Comparison of ENCODE assay signal across 27 cellular contexts in genomic region chr3:157705258-157705657, GRCh38.
"Had no signal": no experiment of that assay in that cellular context is flagged by ENCODE, and none has a peak within 500 bp of the region (broad histone marks: within the 10 kb centered on the region; RNA-seq: fewer than 3 reads in every experiment).

No MANE protein-coding gene starts in this region.

- H3K27ac Mint-ChIP-seq: natural killer cell; nephron; neural progenitor cell; progenitor cell of endocrine pancreas; stimulated activated effector memory CD8-positive, alpha-beta T cell treated with anti-CD3 and anti-CD28 coated beads, Interleukin-12 subunit alpha, Interleukin-12 subunit beta, amount 100 ng/mL, for 72 hours; stimulated activated naive B cell treated with anti-CD40 and anti-IgM and Interleukin-4, amounts not matched to agents 10 μg/mL and 1 μg/mL and 100 μg/mL, for 72 hours; stimulated activated naive CD8-positive, alpha-beta T cell treated with anti-CD3 and anti-CD28 coated beads, Interleukin-15, Interleukin-2, amounts not matched to agents 100 ng/mL and 50 ng/mL, for 24 hours had no signal

- H3K4me1 Mint-ChIP-seq: natural killer cell; nephron; stimulated activated effector memory CD8-positive, alpha-beta T cell treated with anti-CD3 and anti-CD28 coated beads, Interleukin-12 subunit alpha, Interleukin-12 subunit beta, amount 100 ng/mL, for 72 hours; stimulated activated naive B cell treated with anti-CD40 and anti-IgM and Interleukin-4, amounts not matched to agents 10 μg/mL and 1 μg/mL and 100 μg/mL, for 72 hours had no signal

- H3K36me3 Mint-ChIP-seq: natural killer cell; neural progenitor cell; stimulated activated effector memory CD8-positive, alpha-beta T cell treated with anti-CD3 and anti-CD28 coated beads, Interleukin-12 subunit alpha, Interleukin-12 subunit beta, amount 100 ng/mL, for 72 hours; stimulated activated naive B cell treated with anti-CD40 and anti-IgM and Interleukin-4, amounts not matched to agents 10 μg/mL and 1 μg/mL and 100 μg/mL, for 72 hours had no signal

- H3K4me3 ChIP-seq: neural progenitor cell, ovary, psoas muscle, right lobe of liver, sigmoid colon, stomach, thoracic aorta, thyroid gland, tibial nerve, upper lobe of left lung, vagina had no signal

- H3K9me3 ChIP-seq: ovary, psoas muscle, right lobe of liver, sigmoid colon, stomach, thoracic aorta, thyroid gland, upper lobe of left lung, vagina had no signal

- H3K79me2 ChIP-seq: parathyroid adenoma had no signal

- H3K4me1 ChIP-seq: neural progenitor cell, parathyroid adenoma, psoas muscle, right lobe of liver, sigmoid colon, stomach, thyroid gland, tibial nerve, upper lobe of left lung, vagina had no signal

- H3K27me3 Mint-ChIP-seq: progenitor cell of endocrine pancreas; stimulated activated naive B cell treated with anti-CD40 and anti-IgM and Interleukin-4, amounts not matched to agents 10 μg/mL and 1 μg/mL and 100 μg/mL, for 72 hours; stimulated activated naive CD8-positive, alpha-beta T cell treated with anti-CD3 and anti-CD28 coated beads, Interleukin-15, Interleukin-2, amounts not matched to agents 100 ng/mL and 50 ng/mL, for 24 hours had no signal

- H3K9ac ChIP-seq: neural progenitor cell, parathyroid adenoma had no signal

- H3K4me2 ChIP-seq: neural progenitor cell had no signal

- H3K27ac ChIP-seq: neural progenitor cell, ovary, parathyroid adenoma, psoas muscle, right lobe of liver, sigmoid colon, stomach, thoracic aorta, thyroid gland, tibial nerve, upper lobe of left lung, vagina had no signal

- H2AFZ ChIP-seq: neural progenitor cell, parathyroid adenoma had no signal

- H3K9me3 Mint-ChIP-seq: nephron; neural progenitor cell; stimulated activated effector memory CD8-positive, alpha-beta T cell treated with anti-CD3 and anti-CD28 coated beads, Interleukin-12 subunit alpha, Interleukin-12 subunit beta, amount 100 ng/mL, for 72 hours; stimulated activated naive B cell treated with anti-CD40 and anti-IgM and Interleukin-4, amounts not matched to agents 10 μg/mL and 1 μg/mL and 100 μg/mL, for 72 hours had no signal

- H3K27me3 ChIP-seq: neural progenitor cell, ovary, right lobe of liver, sigmoid colon, stomach, thyroid gland, tibial nerve, upper lobe of left lung, vagina had no signal

- H3K4me3 Mint-ChIP-seq: natural killer cell; nephron; neural progenitor cell; stimulated activated effector memory CD8-positive, alpha-beta T cell treated with anti-CD3 and anti-CD28 coated beads, Interleukin-12 subunit alpha, Interleukin-12 subunit beta, amount 100 ng/mL, for 72 hours; stimulated activated naive B cell treated with anti-CD40 and anti-IgM and Interleukin-4, amounts not matched to agents 10 μg/mL and 1 μg/mL and 100 μg/mL, for 72 hours; stimulated activated naive CD8-positive, alpha-beta T cell treated with anti-CD3 and anti-CD28 coated beads, Interleukin-15, Interleukin-2, amounts not matched to agents 100 ng/mL and 50 ng/mL, for 24 hours had no signal

- H3K36me3 ChIP-seq: neural progenitor cell, ovary, right lobe of liver, sigmoid colon, stomach, thoracic aorta, thyroid gland, tibial nerve, upper lobe of left lung, vagina had no signal

- ATAC-seq: natural killer cell; psoas muscle; right lobe of liver; stimulated activated effector memory CD8-positive, alpha-beta T cell treated with anti-CD3 and anti-CD28 coated beads, Interleukin-12 subunit alpha, Interleukin-12 subunit beta, amount 100 ng/mL, for 72 hours; stimulated activated naive B cell treated with anti-CD40 and anti-IgM and Interleukin-4, amounts not matched to agents 10 μg/mL and 1 μg/mL and 100 μg/mL, for 72 hours had no signal

- DNase-seq: natural killer cell; occipital lobe; ovary; posterior cingulate gyrus; psoas muscle; right lobe of liver; sigmoid colon; small intestine; stimulated activated CD4-positive, alpha-beta T cell treated with anti-CD3 and anti-CD28 coated beads, Interleukin-15, amount 100 ng/mL, for 24 hours; stimulated activated CD4-positive, alpha-beta T cell treated with anti-CD3 and anti-CD28 coated beads, Interleukin-2, amount 100 ng/mL, for 24 hours; stimulated activated CD4-positive, alpha-beta T cell treated with anti-CD3 and anti-CD28 coated beads, Interleukin-2, amount 100 ng/mL, for 48 hours; stimulated activated CD4-positive, alpha-beta T cell treated with anti-CD3 and anti-CD28 coated beads, Interleukin-4, amount 100 ng/mL, for 24 hours; stimulated activated naive B cell treated with anti-CD40 and anti-IgM and Interleukin-4, amounts not matched to agents 10 μg/mL and 1 μg/mL and 100 μg/mL, for 72 hours; stimulated activated naive CD4-positive, alpha-beta T cell treated with Interleukin-2 at 50 U/mL for 16 hours; stomach; thyroid gland; trophoblast cell; upper lobe of left lung had no signal
